ENCODE assay signal across 11 cellular contexts in the genomic region with DNA sequence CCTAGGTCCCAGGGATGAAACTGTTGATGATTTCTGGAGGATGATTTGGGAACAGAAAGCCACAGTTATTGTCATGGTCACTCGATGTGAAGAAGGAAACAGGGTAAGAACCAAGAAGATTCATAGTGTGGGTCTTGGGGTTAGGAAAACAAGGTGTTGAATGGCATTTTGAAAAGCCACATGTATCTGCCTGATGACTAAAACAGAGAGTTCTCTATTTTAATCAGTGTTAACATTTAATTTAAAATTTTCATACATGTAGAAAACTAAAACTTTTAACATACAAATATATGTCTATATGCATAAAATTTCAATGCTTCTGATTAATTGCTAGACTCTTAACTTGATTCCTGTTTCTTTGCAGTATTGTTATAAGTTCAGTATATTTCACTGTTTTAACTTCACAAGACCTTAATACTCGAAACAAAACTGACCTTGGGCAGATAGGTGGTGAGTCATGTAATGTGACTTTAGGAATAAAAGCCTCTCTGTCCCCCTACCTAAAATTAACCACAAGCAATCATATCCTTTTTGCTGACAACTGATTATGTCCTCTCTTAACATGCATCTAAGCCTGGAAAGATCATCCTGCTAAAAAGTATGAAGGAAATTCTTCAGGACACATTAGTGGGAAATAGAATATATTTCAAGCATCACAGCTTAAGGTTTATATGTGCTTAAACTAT.
DNase-seq lines count a peak whose midpoint lies in the region; ATAC-seq and TF ChIP-seq lines count a peak whose summit lies in the region.
"Had no signal": no experiment of that assay in that cellular context is flagged by ENCODE, and none has a peak within 500 bp of the region (broad histone marks: within the 10 kb centered on the region; RNA-seq: fewer than 3 reads in every experiment).

No MANE protein-coding gene starts in this region.

- peaks cover 21% of the 10 kb centered on the region for H3K9me3 Mint-ChIP-seq in T-helper 1 cell treated with Interleukin-12 subunit alpha and Interleukin-12 subunit beta and Interleukin-4 antibody, amounts not matched to agents 30 μg/mL and 1 μg/mL, for 36 hours
- H3K9me3 Mint-ChIP-seq: neural progenitor cell had no signal

- H4K20me1 ChIP-seq in GM23248 (ENCODE audit: insufficient read depth): no peaks in the 10 kb centered on the region

- in situ Hi-C loops in GM23248 (cut with MboI): no loop called here
- in situ Hi-C loops in KBM-7 (cut with MboI; ENCODE audit: low pct_unique_long_range_greater_than_20kb, low sequenced_read_pairs): no loop called here

- H3K27me3 ChIP-seq in upper lobe of left lung (no peaks in the 10 kb centered on the region), GM23248 (replicated peaks; ENCODE audit: insufficient read depth) (no peaks in the 10 kb centered on the region), WERI-Rb-1 (ENCODE audit: insufficient read depth, low read depth, severe bottlenecking) (no peaks in the 10 kb centered on the region)
- H3K27me3 ChIP-seq: neural progenitor cell, stomach had no signal

- no peaks in the 10 kb centered on the region for H3F3A ChIP-seq in GM23248 (ENCODE audit: insufficient read depth)

- peak; percentile 93 for ATAC-seq in HG02973 (IDR thresholded peaks at IDR 0.05; ENCODE audit: unreplicated experiment)
- ATAC-seq in upper lobe of left lung (ENCODE audit: low FRiP score in 2 of 2): no peak

- H3K9me3 ChIP-seq in upper lobe of left lung: peaks cover 0 to 3% (median 0%) of the 10 kb centered on the region in 4 donors
- H3K9me3 ChIP-seq in GM23248 (ENCODE audit: low read depth): no peaks in the 10 kb centered on the region
- no peaks in the 10 kb centered on the region for H3K9me3 ChIP-seq in WERI-Rb-1 (ENCODE audit: severe bottlenecking)

- no peak for TF ChIP-seq EP300 in upper lobe of left lung (IDR thresholded peaks at IDR 0.05)

- H3K4me1 ChIP-seq in upper lobe of left lung: no peaks in the 10 kb centered on the region
- no peaks in the 10 kb centered on the region; the same call in 1 of the 2 replicates for H3K4me1 ChIP-seq in GM23248 (ENCODE audit: insufficient read depth)
- H3K4me1 ChIP-seq: neural progenitor cell, stomach had no signal

- H3K4me2 ChIP-seq in GM23248 (ENCODE audit: unreplicated experiment): no peak overlapping the region
- H3K4me2 ChIP-seq: neural progenitor cell had no signal

- no peaks in the 10 kb centered on the region for H3K27me3 Mint-ChIP-seq in T-helper 1 cell treated with Interleukin-12 subunit alpha and Interleukin-12 subunit beta and Interleukin-4 antibody, amounts not matched to agents 30 μg/mL and 1 μg/mL, for 36 hours (ENCODE audit: low read depth)

- TF ChIP-seq CTCF in upper lobe of left lung (IDR thresholded peaks at IDR 0.05): no peak
- TF ChIP-seq CTCF in WERI-Rb-1 (IDR thresholded peaks at IDR 0.05; ENCODE audit: low read depth, low read length): no peak

- peak overlapping the region; percentile 56 for H3K27ac Mint-ChIP-seq in T-helper 1 cell treated with Interleukin-12 subunit alpha and Interleukin-12 subunit beta and Interleukin-4 antibody, amounts not matched to agents 30 μg/mL and 1 μg/mL, for 36 hours
- H3K27ac Mint-ChIP-seq: neural progenitor cell had no signal

- no peak overlapping the region for H3K9ac ChIP-seq in GM23248
- H3K9ac ChIP-seq: neural progenitor cell had no signal

- H3K4me3 ChIP-seq in upper lobe of left lung: no peak overlapping the region
- H3K4me3 ChIP-seq in GM23248: no peak overlapping the region
- H3K4me3 ChIP-seq in WERI-Rb-1 (ENCODE audit: low read depth, low read length): no peak overlapping the region
- H3K4me3 ChIP-seq: neural progenitor cell, stomach had no signal

- H3K36me3 ChIP-seq in upper lobe of left lung: peaks cover 0 to 4% (median 0%) of the 10 kb centered on the region in 4 donors
- H3K36me3 ChIP-seq in GM23248 (ENCODE audit: low read depth): no peaks in the 10 kb centered on the region
- no peaks in the 10 kb centered on the region for H3K36me3 ChIP-seq in WERI-Rb-1
- H3K36me3 ChIP-seq: neural progenitor cell, stomach had no signal

- H3K4me1 Mint-ChIP-seq in T-helper 1 cell treated with Interleukin-12 subunit alpha and Interleukin-12 subunit beta and Interleukin-4 antibody, amounts not matched to agents 30 μg/mL and 1 μg/mL, for 36 hours (ENCODE audit: low read depth): peaks cover 52% of the 10 kb centered on the region
- H3K4me1 Mint-ChIP-seq: neural progenitor cell had no signal

- H2AFZ ChIP-seq in GM23248: no peak overlapping the region
- H2AFZ ChIP-seq: neural progenitor cell had no signal

- H3K27ac ChIP-seq in upper lobe of left lung (no peak overlapping the region), GM23248 (no peak overlapping the region), WERI-Rb-1 (no peak overlapping the region)
- H3K27ac ChIP-seq: neural progenitor cell, stomach had no signal

- WGBS in upper lobe of left lung, 2 donors: 51 to 66% methylated on average over 2 of the region's 2 CpGs
- 65 to 66% methylated on average over 2 of the region's 2 CpGs for WGBS in GM23248 (ENCODE audit: low coverage in 1 of 2, low lambda C conversion rate in 2 of 2, missing lambda C conversion rate in 2 of 2), 2 experiments

- DNase-seq in COLO829 (ENCODE audit: low spot score) (peak; percentile 87), GM19238 (ENCODE audit: insufficient read length, low spot score) (peak; percentile 1), upper lobe of left lung (no peak), GM23248 (no peak), WERI-Rb-1 (no peak), KBM-7 (no peak)
- DNase-seq: Right ventricle myocardium superior, stomach had no signal

- no peaks in the 10 kb centered on the region for H3K79me2 ChIP-seq in GM23248 (ENCODE audit: insufficient read depth)

- no peak overlapping the region for H3K4me3 Mint-ChIP-seq in T-helper 1 cell treated with Interleukin-12 subunit alpha and Interleukin-12 subunit beta and Interleukin-4 antibody, amounts not matched to agents 30 μg/mL and 1 μg/mL, for 36 hours
- H3K4me3 Mint-ChIP-seq: neural progenitor cell had no signal

- TF ChIP-seq POLR2A in upper lobe of left lung (IDR thresholded peaks at IDR 0.05): no peak

- no peaks in the 10 kb centered on the region for H3K9me2 ChIP-seq in GM23248 (ENCODE audit: insufficient read depth)

- peaks cover 68% of the 10 kb centered on the region for H3K36me3 Mint-ChIP-seq in T-helper 1 cell treated with Interleukin-12 subunit alpha and Interleukin-12 subunit beta and Interleukin-4 antibody, amounts not matched to agents 30 μg/mL and 1 μg/mL, for 36 hours (ENCODE audit: low read depth)
- H3K36me3 Mint-ChIP-seq: neural progenitor cell had no signal

Comparison
In these comparisons a context has a peak if more than half of its experiments do, and no peak if none do; other contexts are left out.
1. DNase-seq: peak in COLO829 (single experiment) and GM19238 (single experiment); none in upper lobe of left lung (0 of 2), GM23248 (single experiment), WERI-Rb-1 (single experiment) and KBM-7 (single experiment).